In genomic region chr16:28846080-28846932, GRCh38 we compare ENCODE assay signal across 1 cellular context.
A peak's percentile ranks its signal among the peaks of the same experiment; 100 is the strongest.
TF ChIP-seq lines count a peak whose summit lies in the region.

TSS of gene TUFM (minus strand) at chr16:28846348. CDS start at chr16:28846269, 79 bp downstream.

TF ChIP-seq in HepG2, 621 proteins besides CTCF, POLR2A, EP300 and RAD21 (continued from another document and continues in another):
- TF ChIP-seq ZBTB40 (IDR thresholded peaks at IDR 0.05) (peak; percentile 98), ZBTB40 (CRISPR knock-in tag; IDR thresholded peaks at IDR 0.05) (peak; percentile 85; the same call in 1 of the 2 replicates), BRCA1 (CRISPR knock-in tag; IDR thresholded peaks at IDR 0.05) (peak; percentile 12; the same call in 1 of the 2 replicates), TSC22D2 (CRISPR knock-in tag; IDR thresholded peaks at IDR 0.05; ENCODE audit: borderline replicate concordance) (peak; percentile 16; the same call in 1 of the 2 replicates), CBX1 (IDR thresholded peaks at IDR 0.05; ENCODE audit: low read depth) (peak; percentile 85), ZKSCAN8 (CRISPR knock-in tag; IDR thresholded peaks at IDR 0.05; ENCODE audit: borderline replicate concordance) (peak; percentile 90; the same call in 1 of the 2 replicates), HNRNPUL1 (IDR thresholded peaks at IDR 0.05; ENCODE audit: low read depth, low read length) (peak; percentile 68), ELK4 (CRISPR knock-in tag; IDR thresholded peaks at IDR 0.05; ENCODE audit: borderline replicate concordance) (peak; percentile 91; the same call in 1 of the 2 replicates), GMEB2 (CRISPR knock-in tag; IDR thresholded peaks at IDR 0.05; ENCODE audit: low read depth) (peak; percentile 87), ZNF234 (CRISPR knock-in tag; conservative IDR thresholded peaks at IDR 0.05) (0 out of 2 replicates have a peak, but pooled peaks have one; percentile 29), AGO2 (optimal IDR thresholded peaks at IDR 0.05; ENCODE audit: low read depth, low read length) (peak; percentile 90), HDAC1 (CRISPR knock-in tag; IDR thresholded peaks at IDR 0.05) (peak; percentile 98), FUBP1 (CRISPR knock-in tag; IDR thresholded peaks at IDR 0.05; ENCODE audit: borderline replicate concordance) (peak; percentile 91; the same call in 1 of the 2 replicates), ZBTB37 (CRISPR knock-in tag; IDR thresholded peaks at IDR 0.05) (no peak), ATM (IDR thresholded peaks at IDR 0.05; ENCODE audit: borderline replicate concordance) (no peak), RFXANK (CRISPR knock-in tag; IDR thresholded peaks at IDR 0.05) (no peak; the same call in 1 of the 2 replicates), PHF5A (CRISPR knock-in tag; IDR thresholded peaks at IDR 0.05; ENCODE audit: low read depth, unreplicated experiment) (peak; percentile 95), NFE2 (CRISPR knock-in tag; IDR thresholded peaks at IDR 0.05) (no peak), ZNF607 (CRISPR knock-in tag; IDR thresholded peaks at IDR 0.05; ENCODE audit: borderline replicate concordance) (peak; percentile 69; the same call in 1 of the 2 replicates), ZSCAN9 (CRISPR knock-in tag; IDR thresholded peaks at IDR 0.05; ENCODE audit: borderline replicate concordance) (peak; percentile 94), RNF219 (CRISPR knock-in tag; IDR thresholded peaks at IDR 0.05) (0 out of 2 replicates have a peak, but pooled peaks have one; percentile 71), ZFP37 (CRISPR knock-in tag; IDR thresholded peaks at IDR 0.05; ENCODE audit: borderline replicate concordance) (peak; percentile 78; the same call in 1 of the 2 replicates), ZBTB39 (CRISPR knock-in tag; IDR thresholded peaks at IDR 0.05) (no peak), PBX3 (CRISPR knock-in tag; IDR thresholded peaks at IDR 0.05; ENCODE audit: borderline replicate concordance) (peak; percentile 44; the same call in 1 of the 2 replicates), ONECUT2 (CRISPR knock-in tag; IDR thresholded peaks at IDR 0.05) (no peak), GZF1 (CRISPR knock-in tag; IDR thresholded peaks at IDR 0.05) (peak; percentile 65; the same call in 1 of the 2 replicates), TRAFD1 (CRISPR knock-in tag; IDR thresholded peaks at IDR 0.05; ENCODE audit: borderline replicate concordance) (peak; percentile 84; the same call in 1 of the 2 replicates), THAP8 (CRISPR knock-in tag; IDR thresholded peaks at IDR 0.05; ENCODE audit: borderline replicate concordance) (peak; percentile 96)
